In genomic region chr2:217944923-217945322, GRCh38 we compare ENCODE assay signal across 20 cellular contexts. TPM values are rescaled to one million over a fixed set of nuclear protein-coding genes. Genes with fewer than 3 reads are reported as not detected.
DNase-seq lines count a peak whose midpoint lies in the region; ATAC-seq and TF ChIP-seq lines count a peak whose summit lies in the region.
"Had no signal": no experiment of that assay in that cellular context is flagged by ENCODE, and none has a peak within 500 bp of the region (broad histone marks: within the 10 kb centered on the region; RNA-seq: fewer than 3 reads in every experiment).

No MANE protein-coding gene starts in this region.

- peaks cover 96% of the 10 kb centered on the region for H4K20me1 ChIP-seq in smooth muscle cell (ENCODE audit: low read depth)

- H3K4me3 ChIP-seq in AG04450 (ENCODE audit: low read depth, low read length): no peak overlapping the region
- H3K4me3 ChIP-seq in SK-N-MC: no peak overlapping the region
- H3K4me3 ChIP-seq in muscle layer of duodenum (ENCODE audit: low read depth in 1 of 2, low read length in 2 of 2): no peak overlapping the region
- no peak overlapping the region for H3K4me3 ChIP-seq in smooth muscle cell

- CTCF ChIA-PET in AG04450 (lab: Charles Lee): interaction anchor here (0.7 to 2.7 kb wide), 5 partner anchors 9 to 58 kb away, joined by 3 to 13 read pairs (median 10); no protein-coding TSS in a partner anchor

- TF ChIP-seq CTCF in AG04450 (IDR thresholded peaks at IDR 0.05; ENCODE audit: low read depth, low read length) (no peak), smooth muscle cell (IDR thresholded peaks at IDR 0.05; ENCODE audit: borderline replicate concordance, insufficient read depth, poor library complexity, severe bottlenecking) (no peak)

- peaks cover 86% of the 10 kb centered on the region for H3K79me2 ChIP-seq in smooth muscle cell (ENCODE audit: low read depth)

- no peak overlapping the region for H3K4me2 ChIP-seq in smooth muscle cell

- no peak for DNase-seq in AG04450 (ENCODE audit: low read depth, low spot score)
- DNase-seq in SK-N-MC (ENCODE audit: low read depth, low spot score): no peak
- no peak for DNase-seq in smooth muscle cell (lab: John Stamatoyannopoulos, UW; ENCODE audit: unreplicated experiment)
- no peak for DNase-seq in stimulated activated CD4-positive, alpha-beta T cell treated with anti-CD3 and anti-CD28 coated beads, Interleukin-15, amount 100 ng/mL, for 24 hours
- DNase-seq in NCI-H2196 (lab: John Stamatoyannopoulos, UW; ENCODE audit: unreplicated experiment): no peak
- DNase-seq: activated CD4-positive, alpha-beta T cell treated with anti-CD3 and anti-CD28 coated beads for 36 hours; activated naive CD8-positive, alpha-beta T cell treated with anti-CD3 and anti-CD28 coated beads for 36 hours; CD4-positive, alpha-beta memory T cell; DMS153; GDM1; hippocampal formation; NCI-H1417; NCI-H2107; NCI-H526; stimulated activated CD4-positive, alpha-beta T cell treated with anti-CD3 and anti-CD28 coated beads, Interleukin-12 subunit alpha, Interleukin-12 subunit beta, amount 100 ng/mL, for 4 hours; substantia nigra had no signal

- H3K27ac ChIP-seq in AG04450 (ENCODE audit: low read depth, low read length) (peak overlapping the region; percentile 31), SK-N-MC (peak overlapping the region; percentile 7), muscle layer of duodenum (ENCODE audit: low read length) (peak overlapping the region; percentile 97), smooth muscle cell (ENCODE audit: low read depth) (peak overlapping the region; percentile 0)

- H3F3A ChIP-seq in smooth muscle cell (ENCODE audit: low read depth): peaks cover 4% of the 10 kb centered on the region

- H3K27me3 ChIP-seq in AG04450 (ENCODE audit: control insufficient read depth, insufficient read depth, low read length) (no peaks in the 10 kb centered on the region), muscle layer of duodenum (ENCODE audit: low read depth, low read length) (no peaks in the 10 kb centered on the region), smooth muscle cell (ENCODE audit: low read depth) (no peaks in the 10 kb centered on the region)

- peaks cover 27 to 91% of the 10 kb centered on the region in 2 donors for H3K4me1 ChIP-seq in muscle layer of duodenum (ENCODE audit: control insufficient read depth in 1 of 2, insufficient read depth in 2 of 2, low read length in 2 of 2)
- peaks cover 8% of the 10 kb centered on the region for H3K4me1 ChIP-seq in smooth muscle cell (ENCODE audit: low read depth)

- H3K9me3 ChIP-seq in AG04450 (ENCODE audit: control insufficient read depth, insufficient read depth, low read length) (no peaks in the 10 kb centered on the region; the same call in 1 of the 2 replicates), SK-N-MC (ENCODE audit: low read depth, low read length) (no peaks in the 10 kb centered on the region), muscle layer of duodenum (ENCODE audit: control insufficient read depth in 1 of 2, low read length in 2 of 2) (no peaks in the 10 kb centered on the region), smooth muscle cell (replicated peaks; ENCODE audit: low read depth) (no peaks in the 10 kb centered on the region)
- H3K9me3 ChIP-seq: lower lobe of right lung had no signal

- WGBS in smooth muscle cell (ENCODE audit: low lambda C conversion rate): 95% methylated on average over 8 of the region's 8 CpGs

- peak overlapping the region; percentile 18 for H3K9ac ChIP-seq in SK-N-MC (ENCODE audit: insufficient read length)
- no peak overlapping the region for H3K9ac ChIP-seq in smooth muscle cell (ENCODE audit: low read depth)

- ATAC-seq in GM18511 (IDR thresholded peaks at IDR 0.05; ENCODE audit: unreplicated experiment): no peak
- ATAC-seq in GM18907 (IDR thresholded peaks at IDR 0.05; ENCODE audit: unreplicated experiment): no peak
- ATAC-seq: activated CD4-positive, alpha-beta T cell treated with anti-CD3 and anti-CD28 coated beads for 36 hours; lower lobe of right lung had no signal

- no peak overlapping the region for H2AFZ ChIP-seq in smooth muscle cell (ENCODE audit: low read depth)

- H3K36me3 ChIP-seq in SK-N-MC (ENCODE audit: insufficient read depth, low read length): no peaks in the 10 kb centered on the region; the same call in 1 of the 2 replicates
- no peaks in the 10 kb centered on the region for H3K36me3 ChIP-seq in muscle layer of duodenum (ENCODE audit: control insufficient read depth in 1 of 2, insufficient read depth in 2 of 2, low read length in 2 of 2)
- H3K36me3 ChIP-seq in smooth muscle cell (ENCODE audit: low read depth): no peaks in the 10 kb centered on the region
- H3K36me3 ChIP-seq: lower lobe of right lung had no signal

- POLR2A ChIA-PET in AG04450 (lab: Yijun Ruan, JAX): no interaction called here

RNA-seq across cellular contexts. Expression of gene TNS1, which starts 57.9 kb away (rescaled TPM):
- polyA plus RNA-seq in AG04450 (2011; rRNA removed) (19.7 and 27.9 TPM in 2 replicates), smooth muscle cell (45.0 and 52.3 TPM in 2 replicates)
- 84.1 and 119 TPM in 2 replicates for polyA minus RNA-seq in AG04450 (2011; rRNA and poly(A)+ RNA removed)
- 61.5 and 67.7 TPM in 2 replicates for total RNA-seq in smooth muscle cell
- polyA plus RNA-seq: CD4-positive, alpha-beta memory T cell had no signal

Comparison
In these comparisons a context has a peak if more than half of its experiments do, and no peak if none do; other contexts are left out.
1. H3K27ac ChIP-seq: peak in every context shown above with its lines; median percentile 97 in muscle layer of duodenum; 31 in AG04450; 7 in SK-N-MC; 0 in smooth muscle cell.